ENCODE assay signal across 26 cellular contexts in the genomic region with DNA sequence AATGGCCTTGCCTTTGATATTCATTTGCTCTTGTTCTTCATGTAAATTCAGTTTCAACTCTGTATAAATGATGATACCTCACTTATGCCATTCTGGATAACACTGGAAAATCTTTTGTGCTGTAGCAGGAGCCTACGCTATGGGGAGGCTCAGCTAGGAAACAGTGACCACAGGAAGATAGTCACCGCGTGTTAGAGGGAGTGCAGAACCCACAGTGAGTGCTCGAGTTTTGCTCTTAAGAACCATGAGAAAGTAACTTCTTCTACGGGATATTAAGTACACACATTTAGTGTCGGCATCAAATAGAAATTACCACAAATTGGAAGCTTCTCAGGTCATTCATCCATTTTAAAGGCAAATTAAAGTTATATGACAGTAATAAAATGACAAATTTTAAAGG.
DNase-seq lines count a peak whose midpoint lies in the region; ATAC-seq, FAIRE-seq and TF ChIP-seq lines count a peak whose summit lies in the region.
"Had no signal": no experiment of that assay in that cellular context is flagged by ENCODE, and none has a peak within 500 bp of the region (broad histone marks: within the 10 kb centered on the region; RNA-seq: fewer than 3 reads in every experiment).

No MANE protein-coding gene starts in this region.

- DNase-seq in SJCRH30 (peak in 1 of 2 experiments; percentile 53), esophagus muscularis mucosa (ENCODE audit: extremely low spot score) (peak; percentile 42), neural progenitor cell (ENCODE audit: low spot score) (no peak), NCI-H226 (no peak), mesothelial cell of epicardium (ENCODE audit: low spot score in 2 of 2, unreplicated experiment in 2 of 2) (no peak), pancreas (no peak)
- DNase-seq: 8988T; ACHN; BE2C; C1 segment of cervical spinal cord; CD4-positive, alpha-beta memory T cell; CD4-positive, CD25-positive, alpha-beta regulatory T cell; CD8-positive, alpha-beta memory T cell; COR-L47; DMS 273 treated with DMSO at 0.1 percent for 48 hours; DMS153; DMS53; DMS79; DND-41; EL; GDM1 had no signal

- H3K36me3 ChIP-seq in SJCRH30 (no peaks in the 10 kb centered on the region), esophagus muscularis mucosa (no peaks in the 10 kb centered on the region), neural progenitor cell (no peaks in the 10 kb centered on the region), pancreas (no peaks in the 10 kb centered on the region)
- H3K36me3 ChIP-seq: BE2C, BLaER1 had no signal

- TF ChIP-seq POLR2A in esophagus muscularis mucosa (IDR thresholded peaks at IDR 0.05; ENCODE audit: low read depth), result no peak

- H3K4me1 Mint-ChIP-seq in neural progenitor cell, result peaks cover 26% of the 10 kb centered on the region
- H3K4me1 Mint-ChIP-seq in mesothelial cell of epicardium, result peaks cover 8% of the 10 kb centered on the region
- H3K4me1 Mint-ChIP-seq: CD14-positive monocyte; CD4-positive, alpha-beta memory T cell; CD4-positive, CD25-positive, alpha-beta regulatory T cell; CD8-positive, alpha-beta memory T cell had no signal

- no peaks in the 10 kb centered on the region for H3F3A ChIP-seq in neural progenitor cell (ENCODE audit: low read depth)

- H2AFZ ChIP-seq in neural progenitor cell (replicated peaks), result no peak overlapping the region

- H4K20me1 ChIP-seq in neural progenitor cell (ENCODE audit: low read depth), result no peaks in the 10 kb centered on the region
- H4K20me1 ChIP-seq: BLaER1 had no signal

- H3K9ac ChIP-seq in neural progenitor cell, result no peak overlapping the region
- H3K9ac ChIP-seq: BLaER1 had no signal

- H3K9me3 ChIP-seq in SJCRH30 (replicated peaks) (no peaks in the 10 kb centered on the region), esophagus muscularis mucosa (peaks cover 0 to 10% (median 0%) of the 10 kb centered on the region in 4 donors), neural progenitor cell (ENCODE audit: low read depth) (no peaks in the 10 kb centered on the region), pancreas (no peaks in the 10 kb centered on the region)
- H3K9me3 ChIP-seq: BE2C, BLaER1 had no signal

- TF ChIP-seq EP300 in esophagus muscularis mucosa (IDR thresholded peaks at IDR 0.05), result no peak

- TF ChIP-seq CTCF in esophagus muscularis mucosa (IDR thresholded peaks at IDR 0.05), result no peak
- TF ChIP-seq CTCF in neural progenitor cell (IDR thresholded peaks at IDR 0.05), result no peak
- TF ChIP-seq CTCF in mesothelial cell of epicardium (IDR thresholded peaks at IDR 0.05; ENCODE audit: unreplicated experiment), result no peak
- no peak for TF ChIP-seq CTCF in pancreas (IDR thresholded peaks at IDR 0.05)

- H3K4me1 ChIP-seq in SJCRH30, result peaks cover 9% of the 10 kb centered on the region; the same call in 1 of the 2 replicates
- no peaks in the 10 kb centered on the region for H3K4me1 ChIP-seq in esophagus muscularis mucosa
- no peaks in the 10 kb centered on the region for H3K4me1 ChIP-seq in neural progenitor cell
- no peaks in the 10 kb centered on the region for H3K4me1 ChIP-seq in pancreas
- H3K4me1 ChIP-seq: BE2C had no signal

- H3K79me2 ChIP-seq in neural progenitor cell (ENCODE audit: low read depth), result no peaks in the 10 kb centered on the region

- H3K36me3 Mint-ChIP-seq in neural progenitor cell, result no peaks in the 10 kb centered on the region
- no peaks in the 10 kb centered on the region for H3K36me3 Mint-ChIP-seq in mesothelial cell of epicardium
- H3K36me3 Mint-ChIP-seq: CD14-positive monocyte; CD4-positive, alpha-beta memory T cell; CD4-positive, CD25-positive, alpha-beta regulatory T cell; CD8-positive, alpha-beta memory T cell had no signal

- H3K4me3 ChIP-seq in SJCRH30 (peak overlapping the region; percentile 30), esophagus muscularis mucosa (no peak overlapping the region), neural progenitor cell (no peak overlapping the region), pancreas (no peak overlapping the region)
- H3K4me3 ChIP-seq: BLaER1, GM12878 had no signal

- FAIRE-seq in pancreas (lab: Jason Lieb, UNC), result no peak
- FAIRE-seq: A204.1, GM12878, GM12892 had no signal

- no peaks in the 10 kb centered on the region for H3K27me3 ChIP-seq in SJCRH30
- peaks cover 0 to 34% (median 0%) of the 10 kb centered on the region in 4 donors for H3K27me3 ChIP-seq in esophagus muscularis mucosa
- no peaks in the 10 kb centered on the region for H3K27me3 ChIP-seq in neural progenitor cell
- no peaks in the 10 kb centered on the region for H3K27me3 ChIP-seq in pancreas
- H3K27me3 ChIP-seq: BE2C, BLaER1 had no signal

- H3K27me3 Mint-ChIP-seq in neural progenitor cell (ENCODE audit: insufficient read depth, low read depth) (peaks cover 7% of the 10 kb centered on the region), mesothelial cell of epicardium (ENCODE audit: low read depth) (peaks cover 13% of the 10 kb centered on the region)
- H3K27me3 Mint-ChIP-seq: CD4-positive, alpha-beta memory T cell; CD4-positive, CD25-positive, alpha-beta regulatory T cell; CD8-positive, alpha-beta memory T cell had no signal

- WGBS in esophagus muscularis mucosa, result 76% methylated on average over 6 of the region's 6 CpGs
- 60 to 68% methylated on average over 6 of the region's 6 CpGs for WGBS in pancreas, 2 donors

- H3K27ac Mint-ChIP-seq in neural progenitor cell, result peak overlapping the region; percentile 61
- H3K27ac Mint-ChIP-seq in mesothelial cell of epicardium, result no peak overlapping the region
- H3K27ac Mint-ChIP-seq: CD14-positive monocyte; CD4-positive, alpha-beta memory T cell; CD8-positive, alpha-beta memory T cell had no signal

- no peak overlapping the region for H3K4me3 Mint-ChIP-seq in neural progenitor cell
- no peak overlapping the region for H3K4me3 Mint-ChIP-seq in mesothelial cell of epicardium
- H3K4me3 Mint-ChIP-seq: CD14-positive monocyte; CD4-positive, alpha-beta memory T cell; CD4-positive, CD25-positive, alpha-beta regulatory T cell; CD8-positive, alpha-beta memory T cell had no signal

- H3K27ac ChIP-seq in SJCRH30, result peak overlapping the region; percentile 90
- H3K27ac ChIP-seq in esophagus muscularis mucosa (replicated peaks in 1 of 4), result no peak overlapping the region
- H3K27ac ChIP-seq in neural progenitor cell, result no peak overlapping the region
- no peak overlapping the region for H3K27ac ChIP-seq in pancreas
- H3K27ac ChIP-seq: BLaER1 had no signal

- no peak for ATAC-seq in pancreas
- ATAC-seq: GM12878 had no signal

- H3K4me2 ChIP-seq in neural progenitor cell, result no peak overlapping the region
- H3K4me2 ChIP-seq: BLaER1 had no signal

- H3K9me3 Mint-ChIP-seq in neural progenitor cell (peaks cover 3% of the 10 kb centered on the region), mesothelial cell of epicardium (no peaks in the 10 kb centered on the region)

- intact Hi-C loops in esophagus muscularis mucosa (cut with DNase I) (no loop called here), pancreas (cut with DNase I) (no loop called here)
